29 cellular contexts compared by ENCODE assay signal in the genomic region with DNA sequence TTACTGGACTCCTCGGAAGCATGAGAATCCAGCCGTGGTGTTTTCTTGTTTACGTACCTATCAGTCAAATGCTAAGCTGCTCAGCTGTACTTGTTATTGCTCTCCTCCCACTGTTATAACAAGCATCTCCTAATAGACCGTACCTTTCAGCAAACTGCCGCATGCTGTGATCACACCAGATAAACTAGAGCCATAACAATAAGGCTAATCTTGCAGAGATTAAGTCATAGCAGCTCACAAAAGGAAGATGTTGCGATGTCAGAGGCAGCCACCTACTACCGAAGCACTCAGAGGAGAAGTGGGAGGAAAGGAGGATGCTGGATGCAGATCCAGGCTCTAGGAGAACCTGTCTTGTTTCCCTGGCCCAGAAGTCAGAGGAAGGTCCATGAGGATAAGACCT.
"Had no signal": no experiment of that assay in that cellular context is flagged by ENCODE, and none has a peak within 500 bp of the region (broad histone marks: within the 10 kb centered on the region; RNA-seq: fewer than 3 reads in every experiment).

No MANE protein-coding gene starts in this region.

- H3K27me3 ChIP-seq: body of pancreas, esophagus squamous epithelium, right atrium auricular region, suprapubic skin, tibial nerve had no signal

- H3K4me1 ChIP-seq: body of pancreas, esophagus squamous epithelium, parathyroid adenoma, psoas muscle, right atrium auricular region, stomach, suprapubic skin, tibial nerve had no signal

- H3K4me3 ChIP-seq: body of pancreas, esophagus squamous epithelium, psoas muscle, right atrium auricular region, smooth muscle cell, stomach, suprapubic skin, tibial nerve had no signal

- H3K4me1 Mint-ChIP-seq: mesothelial cell of epicardium, naive B cell had no signal

- H3K4me3 Mint-ChIP-seq: activated naive CD8-positive, alpha-beta T cell; mesothelial cell of epicardium; naive B cell; nephron progenitor cell; stimulated activated naive B cell treated with anti-CD40 and anti-IgM and Interleukin-4, amounts not matched to agents 10 μg/mL and 1 μg/mL and 100 μg/mL, for 72 hours had no signal

- H3K9me3 Mint-ChIP-seq: mesothelial cell of epicardium, nephron progenitor cell had no signal

- ATAC-seq: activated CD4-positive, CD25-positive, alpha-beta regulatory T cell treated with anti-CD3 and anti-CD28 coated beads, Interleukin-2, amount 50 U/mL, for 24 hours; body of pancreas; left cardiac atrium; left ventricle myocardium superior; psoas muscle; stimulated activated naive B cell treated with anti-CD40 and anti-IgM and Interleukin-4, amounts not matched to agents 10 μg/mL and 1 μg/mL and 100 μg/mL, for 72 hours had no signal

- H3K9me3 ChIP-seq: body of pancreas, esophagus squamous epithelium, psoas muscle, right atrium auricular region, stomach, suprapubic skin, tibial nerve had no signal

- H3K9ac ChIP-seq: parathyroid adenoma had no signal

- H3K27ac ChIP-seq: body of pancreas, epithelial cell of prostate, esophagus squamous epithelium, parathyroid adenoma, psoas muscle, right atrium auricular region, stomach, suprapubic skin, tibial nerve, VCaP had no signal

- H3K27ac Mint-ChIP-seq: activated naive CD8-positive, alpha-beta T cell; mesothelial cell of epicardium; naive B cell; nephron progenitor cell; stimulated activated naive B cell treated with anti-CD40 and anti-IgM and Interleukin-4, amounts not matched to agents 10 μg/mL and 1 μg/mL and 100 μg/mL, for 72 hours had no signal

- H3K36me3 ChIP-seq: esophagus squamous epithelium, right atrium auricular region, stomach, suprapubic skin, tibial nerve had no signal

- DNase-seq: activated CD4-positive, alpha-beta T cell treated with anti-CD3 and anti-CD28 coated beads for 48 hours; activated CD4-positive, alpha-beta T cell treated with anti-CD3 and anti-CD28 coated beads, Interleukin-2, amount 50 U/mL, for 48 hours; activated CD8-positive, alpha-beta memory T cell treated with anti-CD3 and anti-CD28 coated beads for 24 hours; activated effector memory CD4-positive, alpha-beta T cell treated with Interleukin-2 at 50 U/mL for 16 hours; activated naive CD4-positive, alpha-beta T cell treated with Interleukin-2 at 50 U/mL for 16 hours; aorta; body of pancreas; dermis blood vessel endothelial cell; effector CD4-positive, alpha-beta T cell; esophagus squamous epithelium; left cardiac atrium; left ventricle myocardium superior; mammary epithelial cell; naive B cell; nephron progenitor cell; psoas muscle; stimulated activated CD4-positive, alpha-beta T cell treated with anti-CD3 and anti-CD28 coated beads, Interleukin-1b, Interleukin-23, amount 100 ng/mL, for 48 hours; stimulated activated naive B cell treated with anti-CD40 and anti-IgM and Interleukin-4, amounts not matched to agents 10 μg/mL and 1 μg/mL and 100 μg/mL, for 72 hours; stomach had no signal

- H3K36me3 Mint-ChIP-seq: activated naive CD8-positive, alpha-beta T cell; mesothelial cell of epicardium; naive B cell; stimulated activated naive B cell treated with anti-CD40 and anti-IgM and Interleukin-4, amounts not matched to agents 10 μg/mL and 1 μg/mL and 100 μg/mL, for 72 hours had no signal
